In the genomic region with DNA sequence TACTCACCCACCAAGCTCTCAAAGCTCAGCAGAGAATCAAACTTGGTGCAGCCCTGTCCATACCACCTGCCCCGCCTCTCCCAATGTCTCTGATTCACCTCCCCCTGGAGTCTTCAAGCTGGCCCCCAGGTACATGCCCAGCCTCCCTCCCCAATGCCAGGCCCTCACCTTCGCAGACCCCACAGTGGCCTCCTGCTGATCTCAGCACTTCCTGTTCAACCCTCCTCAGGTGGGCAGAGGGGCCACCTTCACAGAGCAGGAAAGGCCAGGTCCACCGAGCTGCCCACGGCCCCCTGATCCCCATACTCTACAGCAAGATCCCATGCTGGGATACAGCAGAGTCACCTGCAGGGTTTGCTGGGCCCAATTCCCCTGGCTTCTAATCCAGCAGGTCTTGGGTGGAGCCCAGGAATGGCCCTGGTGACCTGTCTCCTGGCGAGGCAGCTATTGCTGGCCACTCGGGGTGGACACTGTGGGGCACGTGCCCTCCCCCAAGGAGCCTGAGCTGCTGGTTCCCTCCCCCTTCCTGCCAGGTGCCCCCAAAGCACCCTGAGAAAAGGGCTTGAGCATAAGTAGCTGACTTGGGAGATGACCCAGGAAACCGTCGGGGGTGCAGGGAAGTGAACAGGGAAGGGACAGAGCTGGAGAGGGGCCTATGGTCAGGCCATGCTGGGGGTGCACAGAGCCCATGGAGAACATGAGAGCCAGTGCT, we compare ENCODE assay signal across 17 cellular contexts.
DNase-seq lines count a peak whose midpoint lies in the region; ATAC-seq and TF ChIP-seq lines count a peak whose summit lies in the region.
"Had no signal": no experiment of that assay in that cellular context is flagged by ENCODE, and none has a peak within 500 bp of the region (broad histone marks: within the 10 kb centered on the region; RNA-seq: fewer than 3 reads in every experiment).

No MANE protein-coding gene starts in this region.

- H3K9me3 ChIP-seq in right atrium auricular region (no peaks in the 10 kb centered on the region), prostate gland (no peaks in the 10 kb centered on the region)
- H3K9me3 ChIP-seq: BLaER1 treated with 17β-estradiol and CSF1 and Interleukin-3, amounts not matched to agents 10 nM and 100 nM; HAP-1; Peyer's patch had no signal

- no peaks in the 10 kb centered on the region for H3K4me1 Mint-ChIP-seq in progenitor cell of endocrine pancreas (ENCODE audit: low read depth)

- intact Hi-C loops in left ventricle myocardium superior (cut with micrococcal nuclease), result no loop called here
- intact Hi-C loops in prostate gland (cut with DNase I), result no loop called here

- H3K27me3 ChIP-seq in right atrium auricular region (peaks cover 0 to 2% of the 10 kb centered on the region in 2 donors), prostate gland (replicated peaks; ENCODE audit: insufficient read depth) (peaks cover 9% of the 10 kb centered on the region)
- H3K27me3 ChIP-seq: Peyer's patch had no signal

- TF ChIP-seq CTCF in right atrium auricular region (IDR thresholded peaks at IDR 0.05) (no peak), progenitor cell of endocrine pancreas (IDR thresholded peaks at IDR 0.05; ENCODE audit: unreplicated experiment) (no peak), prostate gland (IDR thresholded peaks at IDR 0.05) (no peak)

- H3K36me3 ChIP-seq in right atrium auricular region, result no peaks in the 10 kb centered on the region
- no peaks in the 10 kb centered on the region for H3K36me3 ChIP-seq in prostate gland
- H3K36me3 ChIP-seq: BLaER1 treated with 17β-estradiol and CSF1 and Interleukin-3, amounts not matched to agents 10 nM and 100 nM; HAP-1; Peyer's patch had no signal

- H3K27ac ChIP-seq in right atrium auricular region (no peak overlapping the region), prostate gland (no peak overlapping the region)
- H3K27ac ChIP-seq: BLaER1 treated with 17β-estradiol and CSF1 and Interleukin-3, amounts not matched to agents 10 nM and 100 nM; Peyer's patch had no signal

- no peaks in the 10 kb centered on the region for H3K36me3 Mint-ChIP-seq in progenitor cell of endocrine pancreas (ENCODE audit: insufficient read depth)

- H3K9me3 Mint-ChIP-seq in progenitor cell of endocrine pancreas (ENCODE audit: low read depth), result no peaks in the 10 kb centered on the region

- no peak for ATAC-seq in left ventricle myocardium superior
- no peak for ATAC-seq in left lobe of liver

- peaks cover 61% of the 10 kb centered on the region for H3K27me3 Mint-ChIP-seq in progenitor cell of endocrine pancreas

- 74% methylated on average over 9 of the region's 9 CpGs for WGBS in prostate gland

- H3K4me1 ChIP-seq in right atrium auricular region, result no peaks in the 10 kb centered on the region
- no peaks in the 10 kb centered on the region for H3K4me1 ChIP-seq in prostate gland (replicated peaks)
- H3K4me1 ChIP-seq: HAP-1, Peyer's patch had no signal

- no peak overlapping the region for H3K4me3 Mint-ChIP-seq in progenitor cell of endocrine pancreas (ENCODE audit: low read depth)

- no peak for TF ChIP-seq POLR2A in prostate gland (IDR thresholded peaks at IDR 0.05)

- peak overlapping the region; percentile 12 for H3K27ac Mint-ChIP-seq in progenitor cell of endocrine pancreas

- H3K4me3 ChIP-seq in right atrium auricular region (no peak overlapping the region), prostate gland (no peak overlapping the region)
- H3K4me3 ChIP-seq: BLaER1 treated with 17β-estradiol and CSF1 and Interleukin-3, amounts not matched to agents 10 nM and 100 nM; HAP-1; Peyer's patch had no signal

- DNase-seq in right atrium auricular region (ENCODE audit: low spot score) (peak; percentile 46), left ventricle myocardium superior (no peak), left lobe of liver (ENCODE audit: low spot score) (peak; percentile 31), progenitor cell of endocrine pancreas (ENCODE audit: low spot score, unreplicated experiment) (no peak), prostate gland (ENCODE audit: low spot score) (no peak), NCI-H774 (lab: John Stamatoyannopoulos, UW) (no peak), kidney glomerular epithelial cell (lab: John Stamatoyannopoulos, UW) (no peak), OCI-M2 (lab: John Stamatoyannopoulos, UW; ENCODE audit: unreplicated experiment) (no peak)
- DNase-seq: GF-D8, NCI-H1048, NCI-H1436 treated with DMSO at 0.1 percent for 48 hours, NCI-H2081, NCI-H748 treated with DMSO at 0.1 percent for 48 hours, Right ventricle myocardium superior had no signal

Comparison
In these comparisons a context has a peak if more than half of its experiments do, and no peak if none do; other contexts are left out.
1. DNase-seq: peak in right atrium auricular region (single experiment) and left lobe of liver (single experiment); none in left ventricle myocardium superior (single experiment), progenitor cell of endocrine pancreas (single experiment), prostate gland (single experiment), NCI-H774 (single experiment), kidney glomerular epithelial cell (single experiment) and OCI-M2 (single experiment).